9 cellular contexts compared by ENCODE assay signal in the genomic region with DNA sequence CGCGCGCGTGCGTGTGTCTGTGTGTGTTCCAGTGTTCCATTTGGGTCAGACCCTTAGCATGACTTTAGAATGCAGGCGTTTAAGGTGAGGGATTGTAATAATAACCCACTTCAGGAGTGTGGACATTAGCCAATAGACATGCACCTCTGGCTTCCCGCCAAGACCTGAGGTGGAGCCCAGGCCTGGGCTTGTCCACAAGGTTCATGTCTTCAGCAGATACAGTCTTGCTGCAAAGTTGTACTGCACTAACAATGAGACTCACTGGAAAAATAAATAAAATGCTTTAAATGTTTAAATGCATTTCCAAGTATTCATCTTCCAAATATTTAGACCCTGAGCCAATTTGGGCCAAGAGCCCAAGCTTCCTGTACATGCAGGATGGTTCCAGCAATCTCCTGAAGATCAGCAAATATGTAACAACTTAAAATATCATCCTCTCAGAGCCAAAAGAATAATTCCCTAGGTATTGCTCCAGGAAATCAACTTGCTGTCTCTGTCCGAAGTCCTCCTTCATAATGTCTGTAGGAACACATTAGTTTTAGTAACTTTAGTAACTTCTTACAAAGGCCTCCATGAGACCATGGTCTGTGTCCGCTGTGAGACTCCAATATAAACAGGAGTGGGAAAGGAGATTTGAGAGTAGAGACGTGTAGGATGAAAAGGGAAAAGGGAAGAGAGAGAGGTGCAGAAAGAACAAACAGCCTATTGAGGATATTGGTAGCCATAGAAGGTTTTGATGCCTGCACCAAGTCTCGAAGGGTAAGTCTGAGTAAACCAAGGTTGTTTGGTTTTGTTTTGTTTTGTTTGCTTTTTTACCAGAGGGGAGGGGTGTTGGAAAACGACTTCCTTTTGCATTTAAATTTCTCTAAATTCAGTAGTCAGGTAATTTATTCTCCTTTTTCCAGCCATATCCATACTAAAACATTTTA.
A peak's percentile ranks its signal among the peaks of the same experiment; 100 is the strongest.
DNase-seq lines count a peak whose midpoint lies in the region; ATAC-seq, FAIRE-seq and TF ChIP-seq lines count a peak whose summit lies in the region.
"Had no signal": no experiment of that assay in that cellular context is flagged by ENCODE, and none has a peak within 500 bp of the region (broad histone marks: within the 10 kb centered on the region; RNA-seq: fewer than 3 reads in every experiment).

No MANE protein-coding gene starts in this region.

- DNase-seq in BE2C = peak; percentile 24
- peak; percentile 80 for DNase-seq in NCI-H1105 treated with DMSO at 0.1 percent for 48 hours (lab: John Stamatoyannopoulos, UW)
- DNase-seq in breast epithelium (ENCODE audit: low spot score in 2 of 2) = peak; percentile 43 to 56
- DNase-seq in mucosa of descending colon = peak in 2 of 3 donors; percentile 32 to 46
- no peak for DNase-seq in NK-92 treated with Interleukin-12 subunit alpha and Interleukin-12 subunit beta, amount 100 ng/mL, for 24 hours (lab: John Stamatoyannopoulos, UW)
- no peak for DNase-seq in RCC 7860 (ENCODE audit: low spot score)
- DNase-seq: DND-41 had no signal

- H3K9me3 ChIP-seq in BE2C = no peaks in the 10 kb centered on the region
- no peaks in the 10 kb centered on the region for H3K9me3 ChIP-seq in breast epithelium
- no peaks in the 10 kb centered on the region for H3K9me3 ChIP-seq in mucosa of descending colon

- peak; percentile 22 for ATAC-seq in mucosa of descending colon
- ATAC-seq in HG03175 (IDR thresholded peaks at IDR 0.05; ENCODE audit: unreplicated experiment) = no peak
- no peak for ATAC-seq in GM18858 (IDR thresholded peaks at IDR 0.05; ENCODE audit: unreplicated experiment)

- no peak for TF ChIP-seq POLR2A in breast epithelium (IDR thresholded peaks at IDR 0.05)

- no peaks in the 10 kb centered on the region for H3K27me3 ChIP-seq in BE2C
- no peaks in the 10 kb centered on the region for H3K27me3 ChIP-seq in breast epithelium

- intact Hi-C loops in breast epithelium (cut with DNase I; ENCODE audit: low total_unique reads) = no loop called here
- intact Hi-C loops in mucosa of descending colon (cut with DNase I, micrococcal nuclease) = no loop called here

- H3K4me1 ChIP-seq in BE2C = peaks cover 7% of the 10 kb centered on the region
- peaks cover 0 to 10% of the 10 kb centered on the region in 2 donors for H3K4me1 ChIP-seq in breast epithelium
- peaks cover 3% of the 10 kb centered on the region for H3K4me1 ChIP-seq in mucosa of descending colon (ENCODE audit: low read depth)

- TF ChIP-seq CTCF in BE2C (IDR thresholded peaks at IDR 0.05; ENCODE audit: low read depth, low read length) (no peak), breast epithelium (IDR thresholded peaks at IDR 0.05) (no peak), mucosa of descending colon (IDR thresholded peaks at IDR 0.05) (no peak)

- H3K36me3 ChIP-seq in BE2C (no peaks in the 10 kb centered on the region), breast epithelium (no peaks in the 10 kb centered on the region), mucosa of descending colon (ENCODE audit: low read depth) (no peaks in the 10 kb centered on the region)

- H3K4me3 ChIP-seq in BE2C (ENCODE audit: low read depth, low read length) = no peak overlapping the region
- no peak overlapping the region for H3K4me3 ChIP-seq in breast epithelium
- no peak overlapping the region for H3K4me3 ChIP-seq in mucosa of descending colon

- no peak for FAIRE-seq in RCC 7860 (lab: Jason Lieb, UNC)

- H3K27ac ChIP-seq in breast epithelium = peak overlapping the region in 1 of 2 donors; percentile 74

Comparison
In these comparisons a context has a peak if more than half of its experiments do, and no peak if none do; other contexts are left out.
1. DNase-seq: peak in BE2C (single experiment), NCI-H1105 treated with DMSO at 0.1 percent for 48 hours (single experiment), breast epithelium (2 of 2) and mucosa of descending colon (2 of 3); none in NK-92 treated with Interleukin-12 subunit alpha and Interleukin-12 subunit beta, amount 100 ng/mL, for 24 hours (single experiment) and RCC 7860 (single experiment).